ENCODE assay signal across 9 cellular contexts in the genomic region with DNA sequence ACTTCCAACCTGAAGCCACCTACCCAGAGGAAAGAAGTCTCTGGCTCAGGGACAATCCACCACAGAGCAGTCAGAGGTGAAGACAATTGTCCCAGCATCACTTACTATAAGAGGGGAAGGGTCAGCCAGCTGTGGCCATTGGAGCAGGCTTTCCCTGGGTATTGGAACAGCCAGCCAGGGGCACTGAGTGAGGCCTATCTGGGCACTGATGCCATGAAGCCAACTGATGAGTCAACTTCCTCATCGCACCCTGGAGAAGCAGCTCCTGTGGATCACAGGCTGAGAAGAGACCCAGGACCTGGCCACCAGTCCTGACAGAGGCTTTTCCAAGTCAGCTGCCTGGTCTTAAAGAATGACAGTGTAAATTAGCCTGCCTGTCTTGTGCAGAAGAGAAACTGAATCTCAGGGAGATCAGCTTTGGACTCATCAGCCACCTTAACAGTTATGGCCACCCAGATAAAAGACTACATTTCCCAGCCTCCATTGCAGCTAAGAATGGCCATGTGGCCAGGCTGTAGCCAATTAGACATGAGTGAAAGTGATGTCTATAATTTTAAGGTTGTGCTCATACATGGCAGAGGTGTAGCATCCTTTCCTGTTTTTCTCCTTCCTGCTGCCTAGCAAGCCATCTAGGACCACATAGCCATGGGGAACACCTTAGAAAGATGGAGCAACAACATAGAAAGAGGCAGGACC. TPM values are rescaled to one million over a fixed set of nuclear protein-coding genes. Genes with fewer than 3 reads are reported as not detected.
DNase-seq lines count a peak whose midpoint lies in the region; ATAC-seq and TF ChIP-seq lines count a peak whose summit lies in the region.
"Had no signal": no experiment of that assay in that cellular context is flagged by ENCODE, and none has a peak within 500 bp of the region (broad histone marks: within the 10 kb centered on the region; RNA-seq: fewer than 3 reads in every experiment).

No MANE protein-coding gene starts in this region.

- CTCF ChIA-PET in A673 (lab: Charles Lee) = interaction anchor here (0.6 to 1.5 kb wide), 2 partner anchors 8 to 64 kb away, joined by 3 to 13 read pairs; no protein-coding TSS in a partner anchor

- ATAC-seq in GM18868 (IDR thresholded peaks at IDR 0.05; ENCODE audit: unreplicated experiment) = peak; percentile 52

- H3K4me1 ChIP-seq in A673 (ENCODE audit: insufficient read depth, low read length, poor library complexity, severe bottlenecking) = no peaks in the 10 kb centered on the region
- no peaks in the 10 kb centered on the region for H3K4me1 ChIP-seq in BE2C

- H3K27ac ChIP-seq in A673 (ENCODE audit: low read depth, low read length, poor library complexity, severe bottlenecking) = no peak overlapping the region

- H3K36me3 ChIP-seq in A673 (ENCODE audit: insufficient read depth, low read length, poor library complexity, severe bottlenecking) = no peaks in the 10 kb centered on the region
- H3K36me3 ChIP-seq in BE2C = no peaks in the 10 kb centered on the region

- DNase-seq in A673 (ENCODE audit: low spot score) (peak; percentile 59), NCI-H69 (lab: John Stamatoyannopoulos, UW) (peak; percentile 16), fibroblast of mammary gland (ENCODE audit: low read depth) (peak; percentile 36), glomerular visceral epithelial cell (ENCODE audit: extremely low spot score) (no peak), ureter (ENCODE audit: low spot score) (no peak), DMS153 (lab: John Stamatoyannopoulos, UW) (no peak), BE2C (no peak)
- DNase-seq: SHP77 treated with DMSO at 0.1 percent for 48 hours had no signal

- H3K27me3 ChIP-seq in A673 (replicated peaks; ENCODE audit: insufficient read depth, low read depth, low read length, poor library complexity) = no peaks in the 10 kb centered on the region
- no peaks in the 10 kb centered on the region for H3K27me3 ChIP-seq in BE2C

- no peak overlapping the region for H3K4me3 ChIP-seq in A673 (ENCODE audit: low read depth, low read length, poor library complexity, severe bottlenecking)
- H3K4me3 ChIP-seq in fibroblast of mammary gland (ENCODE audit: control insufficient read depth, low read depth, low read length) = no peak overlapping the region
- H3K4me3 ChIP-seq in BE2C (ENCODE audit: low read depth, low read length) = no peak overlapping the region

- POLR2A ChIA-PET in A673 (lab: Charles Lee; ENCODE audit: low non-redundant PET) = no interaction called here

- no TSS peak for BruUV-seq in A673 (replicated peaks; lab: Mats Ljungman, UMichigan)

- intact Hi-C loops in A673 (cut with micrococcal nuclease; ENCODE audit: unreplicated experiment) = no loop called here

- H3K9me3 ChIP-seq in A673 (ENCODE audit: low read depth, low read length, poor library complexity, severe bottlenecking) (no peaks in the 10 kb centered on the region), BE2C (no peaks in the 10 kb centered on the region)

- TF ChIP-seq CTCF in A673 (conservative IDR thresholded peaks at IDR 0.05; ENCODE audit: low read depth, low read length) (no peak), fibroblast of mammary gland (conservative IDR thresholded peaks at IDR 0.05; ENCODE audit: control insufficient read depth, insufficient read depth, low read depth, low read length) (no peak), BE2C (IDR thresholded peaks at IDR 0.05; ENCODE audit: low read depth, low read length) (no peak)

RNA-seq across cellular contexts. Expression of a gene that starts 19.0 kb away (rescaled TPM):
- total RNA-seq in A673 (2021) (13.2 and 17.0 TPM in 2 replicates), ureter (0.81 TPM)
- polyA plus RNA-seq in BE2C (2012; ENCODE audit: insufficient read depth, insufficient read length, low read depth) = 5.3 TPM

Comparison
In these comparisons a context has a peak if more than half of its experiments do, and no peak if none do; other contexts are left out.
1. DNase-seq: peak in A673 (single experiment), NCI-H69 (single experiment) and fibroblast of mammary gland (single experiment); none in glomerular visceral epithelial cell (single experiment), ureter (single experiment), DMS153 (single experiment) and BE2C (single experiment).